Comparison of ENCODE assay signal across 8 cellular contexts in genomic region chr2:24827321-24828261, GRCh38. TPM values are rescaled to one million over a fixed set of nuclear protein-coding genes. Genes with fewer than 3 reads are reported as not detected.
A peak's percentile ranks its signal among the peaks of the same experiment; 100 is the strongest.
DNase-seq lines count a peak whose midpoint lies in the region; ATAC-seq, FAIRE-seq and TF ChIP-seq lines count a peak whose summit lies in the region.

No MANE protein-coding gene starts in this region.

- CTCF ChIA-PET in A549 (lab: Yijun Ruan, JAX), result interaction anchor here (0.5 to 15.3 kb wide), 75 partner anchors 8 to 1003 kb away, joined by 3 to 252 read pairs (median 4); partner anchors contain the start of genes CENPO, ITSN2, PTRHD1 and TP53I3

- H3K4me1 ChIP-seq in A549 (0 out of 3 replicates have a peak, but pooled peaks cover 2% of the 10 kb centered on the region), colonic mucosa (no peaks in the 10 kb centered on the region), liver (ENCODE audit: control insufficient read depth in 4 of 4, insufficient read depth in 4 of 4, low read length in 3 of 4) (peaks cover 0 to 2% (median 0%) of the 10 kb centered on the region in 4 donors)

- intact Hi-C loops in colonic mucosa (cut with DNase I), result loop anchor here (2.0 to 10.0 kb wide), 3 partner anchors 213 to 417 kb away; no protein-coding TSS in a partner anchor

- TF ChIP-seq RAD21 in A549 (conservative IDR thresholded peaks at IDR 0.05 in 1 of 2, IDR thresholded peaks at IDR 0.05 in 1 of 2) (peak; percentile 95 to 97), liver (IDR thresholded peaks at IDR 0.05) (peak; percentile 97 to 98)

- POLR2A ChIA-PET in A549 (lab: Yijun Ruan, JAX), result interaction anchor here (0.6 to 1.3 kb wide), 2 partner anchors 11 to 35 kb away, joined by 8 read pairs; partner anchors contain the start of genes CENPO and PTRHD1

- H3K36me3 ChIP-seq in colonic mucosa, result no peaks in the 10 kb centered on the region
- no peaks in the 10 kb centered on the region for H3K36me3 ChIP-seq in liver (ENCODE audit: control insufficient read depth in 4 of 4, insufficient read depth in 3 of 4, low read depth in 1 of 4, low read length in 3 of 4)

- H3K4me2 ChIP-seq in A549, result no peak overlapping the region

- TF ChIP-seq EP300 in A549 (IDR thresholded peaks at IDR 0.05), result no peak

- H3K4me3 ChIP-seq in A549, result no peak overlapping the region
- H3K4me3 ChIP-seq in colonic mucosa, result no peak overlapping the region
- no peak overlapping the region for H3K4me3 ChIP-seq in liver (ENCODE audit: low read depth in 1 of 3, low read length in 3 of 3)

- FAIRE-seq in A549 (lab: Jason Lieb, UNC), result peak; percentile 63

- no peaks in the 10 kb centered on the region for H3K9me3 ChIP-seq in A549
- H3K9me3 ChIP-seq in colonic mucosa, result no peaks in the 10 kb centered on the region
- H3K9me3 ChIP-seq in liver (ENCODE audit: control insufficient read depth in 4 of 4, low read length in 3 of 4), result no peaks in the 10 kb centered on the region

- peak; percentile 93 for TF ChIP-seq CTCF in A549 (IDR thresholded peaks at IDR 0.05)
- peak; percentile 79 for TF ChIP-seq CTCF in colonic mucosa (IDR thresholded peaks at IDR 0.05)
- TF ChIP-seq CTCF in liver (IDR thresholded peaks at IDR 0.05; ENCODE audit: low read depth, low read length, missing input control), result peak; percentile 97

- ATAC-seq in A549 (peak; percentile 84 to 91), GM18508 (IDR thresholded peaks at IDR 0.05; ENCODE audit: insufficient read depth, unreplicated experiment) (peak; percentile 44), HG03196 (IDR thresholded peaks at IDR 0.05; ENCODE audit: unreplicated experiment) (peak; percentile 60)

- H3K27ac ChIP-seq in A549 (peak overlapping the region in 1 of 2 experiments; percentile 1; a peak in 1 of 6 replicates), colonic mucosa (no peak overlapping the region), liver (ENCODE audit: low read depth in 1 of 2, low read length in 2 of 2) (no peak overlapping the region)

- no peak for TF ChIP-seq POLR2A in A549 (IDR thresholded peaks at IDR 0.05; ENCODE audit: low read length)

- 32% methylated on average over 24 of the region's 31 CpGs for WGBS in A549 (ENCODE audit: missing lambda C conversion rate)
- 35% methylated on average over 31 of the region's 31 CpGs for WGBS in liver

- H3K9ac ChIP-seq in colonic mucosa (ENCODE audit: low read depth in 2 of 2, low read length in 2 of 2) (peak overlapping the region in 1 of 2 donors; percentile 28), liver (ENCODE audit: low read depth in 1 of 2, low read length in 2 of 2) (no peak overlapping the region)

- DNase-seq in A549 (ENCODE audit: low read depth in 1 of 2, low spot score in 1 of 2), result peak; percentile 90 to 95
- DNase-seq in NCI-H524 (lab: John Stamatoyannopoulos, UW), result peak; percentile 56 to 85
- DNase-seq in activated CD4-positive, alpha-beta T cell treated with anti-CD3 and anti-CD28 coated beads for 48 hours, result peak; percentile 81
- peak; percentile 86 for DNase-seq in colonic mucosa
- DNase-seq in stimulated activated CD4-positive, alpha-beta T cell treated with anti-CD3 and anti-CD28 coated beads, Interleukin-4, amount 100 ng/mL, for 48 hours (ENCODE audit: low read depth in 2 of 2), result peak; percentile 54 to 56

- H3K27me3 ChIP-seq in colonic mucosa, result no peaks in the 10 kb centered on the region
- H3K27me3 ChIP-seq in liver (ENCODE audit: control insufficient read depth in 4 of 4, insufficient read depth in 4 of 4, low read length in 3 of 4), result no peaks in the 10 kb centered on the region

TF ChIP-seq in A549, 52 proteins besides CTCF, POLR2A, EP300 and RAD21:
- TF ChIP-seq CBX8 (IDR thresholded peaks at IDR 0.05) (no peak), HOXB13 (CRISPR knock-in tag; IDR thresholded peaks at IDR 0.05; ENCODE audit: low read depth) (no peak), MAX (IDR thresholded peaks at IDR 0.05) (peak; percentile 21; the same call in 1 of the 2 replicates), SREBF2 (IDR thresholded peaks at IDR 0.05) (no peak), SMC3 (IDR thresholded peaks at IDR 0.05) (peak; percentile 93), JUN (IDR thresholded peaks at IDR 0.05) (peak in 1 of 2 experiments; percentile 25; a peak in 1 of 5 replicates), HOXA7 (CRISPR knock-in tag; IDR thresholded peaks at IDR 0.05) (no peak)
- TF ChIP-seq, protein P1, sequence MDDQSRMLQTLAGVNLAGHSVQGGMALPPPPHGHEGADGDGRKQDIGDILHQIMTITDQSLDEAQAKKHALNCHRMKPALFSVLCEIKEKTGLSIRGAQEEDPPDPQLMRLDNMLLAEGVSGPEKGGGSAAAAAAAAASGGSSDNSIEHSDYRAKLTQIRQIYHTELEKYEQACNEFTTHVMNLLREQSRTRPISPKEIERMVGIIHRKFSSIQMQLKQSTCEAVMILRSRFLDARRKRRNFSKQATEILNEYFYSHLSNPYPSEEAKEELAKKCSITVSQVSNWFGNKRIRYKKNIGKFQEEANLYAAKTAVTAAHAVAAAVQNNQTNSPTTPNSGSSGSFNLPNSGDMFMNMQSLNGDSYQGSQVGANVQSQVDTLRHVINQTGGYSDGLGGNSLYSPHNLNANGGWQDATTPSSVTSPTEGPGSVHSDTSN (IDR thresholded peaks at IDR 0.05), result no peak

TF ChIP-seq in liver, 16 proteins besides CTCF, POLR2A, EP300 and RAD21:
- TF ChIP-seq, protein P2, sequence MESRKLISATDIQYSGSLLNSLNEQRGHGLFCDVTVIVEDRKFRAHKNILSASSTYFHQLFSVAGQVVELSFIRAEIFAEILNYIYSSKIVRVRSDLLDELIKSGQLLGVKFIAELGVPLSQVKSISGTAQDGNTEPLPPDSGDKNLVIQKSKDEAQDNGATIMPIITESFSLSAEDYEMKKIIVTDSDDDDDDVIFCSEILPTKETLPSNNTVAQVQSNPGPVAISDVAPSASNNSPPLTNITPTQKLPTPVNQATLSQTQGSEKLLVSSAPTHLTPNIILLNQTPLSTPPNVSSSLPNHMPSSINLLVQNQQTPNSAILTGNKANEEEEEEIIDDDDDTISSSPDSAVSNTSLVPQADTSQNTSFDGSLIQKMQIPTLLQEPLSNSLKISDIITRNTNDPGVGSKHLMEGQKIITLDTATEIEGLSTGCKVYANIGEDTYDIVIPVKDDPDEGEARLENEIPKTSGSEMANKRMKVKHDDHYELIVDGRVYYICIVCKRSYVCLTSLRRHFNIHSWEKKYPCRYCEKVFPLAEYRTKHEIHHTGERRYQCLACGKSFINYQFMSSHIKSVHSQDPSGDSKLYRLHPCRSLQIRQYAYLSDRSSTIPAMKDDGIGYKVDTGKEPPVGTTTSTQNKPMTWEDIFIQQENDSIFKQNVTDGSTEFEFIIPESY (IDR thresholded peaks at IDR 0.05), result no peak
- TF ChIP-seq EGR1 (IDR thresholded peaks at IDR 0.05; ENCODE audit: low read depth in 2 of 2), result no peak
- TF ChIP-seq, protein P3, sequence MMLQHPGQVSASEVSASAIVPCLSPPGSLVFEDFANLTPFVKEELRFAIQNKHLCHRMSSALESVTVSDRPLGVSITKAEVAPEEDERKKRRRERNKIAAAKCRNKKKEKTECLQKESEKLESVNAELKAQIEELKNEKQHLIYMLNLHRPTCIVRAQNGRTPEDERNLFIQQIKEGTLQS (IDR thresholded peaks at IDR 0.05), result no peak

RNA-seq across cellular contexts. Expression of gene CENPO, which starts 34.4 kb away (rescaled TPM):
- polyA plus RNA-seq in A549 (2011; rRNA removed), result 52.4 and 62.0 TPM in 2 replicates
- polyA plus RNA-seq in A549 (2012; cell fraction: cytosol; rRNA removed), result 42.7 and 51.4 TPM in 2 replicates
- polyA plus RNA-seq in A549 (2012; cell fraction: nucleus; rRNA removed), result 70.2 and 87.9 TPM in 2 replicates
- 49.1 to 50.3 TPM (median 49.6 TPM) in 3 replicates for polyA plus RNA-seq in A549 (2017; fragmentation: RNase III; extraction: RNeasy Plus Mini Kit Qiagen cat#74134 plus additional on column Dnase treatment)
- 71.9 and 74.3 TPM in 2 replicates for polyA minus RNA-seq in A549 (2011; rRNA and poly(A)+ RNA removed)
- 10 to 100 TPM in 1 of 2 donors, 1 to 10 TPM in 1; 6.8 to 26.8 TPM for total RNA-seq in colonic mucosa
- 10 to 100 TPM in 1 of 2 donors, 1 to 10 TPM in 1; 3.3 to 17.8 TPM for total RNA-seq in liver
- polyA plus RNA-seq in liver, result 1 to 10 TPM; 2.2 to 3.2 TPM

RNA-seq across cellular contexts. Expression of gene PTRHD1, which starts 34.4 kb away (rescaled TPM):
- polyA plus RNA-seq in A549 (2011; rRNA removed) (86.6 and 141 TPM in 2 replicates), A549 (2017; fragmentation: RNase III; extraction: RNeasy Plus Mini Kit Qiagen cat#74134 plus additional on column Dnase treatment) (42.7 to 47.5 TPM (median 44.9 TPM) in 3 replicates), liver (10 to 100 TPM; 11.7 to 50.9 TPM)
- 103 and 106 TPM in 2 replicates for polyA plus RNA-seq in A549 (2012; cell fraction: cytosol; rRNA removed)
- polyA plus RNA-seq in A549 (2012; cell fraction: nucleus; rRNA removed), result 58.7 and 64.0 TPM in 2 replicates
- 21.7 and 31.9 TPM in 2 replicates for polyA minus RNA-seq in A549 (2011; rRNA and poly(A)+ RNA removed)
- total RNA-seq in colonic mucosa (10 to 100 TPM; 38.2 to 47.6 TPM), liver (10 to 100 TPM in 1 of 2 donors, 1 to 10 TPM in 1; 9.9 to 29.7 TPM)
